8 cellular contexts compared by ENCODE assay signal in the genomic region with DNA sequence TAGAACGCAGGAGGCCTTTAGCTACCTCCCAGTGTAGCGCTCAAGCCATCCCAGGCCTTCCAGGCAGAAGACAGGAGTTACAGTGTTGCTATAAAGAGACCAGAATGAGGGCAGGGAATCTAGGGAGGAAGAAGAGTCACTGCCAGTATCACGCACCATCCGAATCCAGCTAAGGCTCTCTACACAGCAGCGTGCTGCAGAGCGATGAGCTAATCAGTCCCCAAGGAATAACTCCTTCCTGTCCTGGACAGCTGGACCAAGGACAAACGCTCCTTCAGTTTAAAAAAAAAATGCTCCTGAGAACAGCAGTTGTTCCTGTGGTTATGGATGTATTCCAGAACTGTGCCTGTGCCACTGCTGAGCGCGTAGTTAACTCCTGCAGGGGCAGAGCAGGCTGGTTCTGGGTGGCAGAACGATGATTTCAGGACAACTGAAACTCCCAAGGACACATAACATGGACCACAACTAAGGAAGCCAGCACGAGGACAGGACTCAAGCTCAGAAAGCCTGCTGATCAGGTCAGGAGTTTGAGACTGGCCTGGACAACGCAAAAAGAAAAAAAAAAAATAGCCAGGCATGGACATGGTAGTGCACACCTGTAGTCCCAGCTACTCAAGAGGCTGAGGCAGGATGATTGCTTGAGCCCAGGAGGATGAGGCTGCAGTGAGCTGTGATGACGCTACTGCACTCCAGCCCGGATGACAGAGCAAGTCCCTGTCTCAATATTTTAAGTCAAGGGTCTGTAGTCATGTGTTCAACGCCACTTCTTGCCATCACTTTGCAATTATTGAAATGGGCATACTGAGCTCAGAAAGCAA. TPM values are rescaled to one million over a fixed set of nuclear protein-coding genes. Genes with fewer than 3 reads are reported as not detected.
A peak's percentile ranks its signal among the peaks of the same experiment; 100 is the strongest.
DNase-seq lines count a peak whose midpoint lies in the region; ATAC-seq and TF ChIP-seq lines count a peak whose summit lies in the region.
"Had no signal": no experiment of that assay in that cellular context is flagged by ENCODE, and none has a peak within 500 bp of the region (broad histone marks: within the 10 kb centered on the region; RNA-seq: fewer than 3 reads in every experiment).

No MANE protein-coding gene starts in this region.

- TF ChIP-seq CTCF in HFF-Myc (IDR thresholded peaks at IDR 0.05; ENCODE audit: low read depth, low read length, missing control alignments) (no peak), suprapubic skin (IDR thresholded peaks at IDR 0.05) (no peak)

- H3K4me1 ChIP-seq in suprapubic skin, result peaks cover 66% of the 10 kb centered on the region

- H3K4me1 Mint-ChIP-seq in activated T-helper 17 cell treated with anti-CD3 and anti-CD28 coated beads, Interleukin-2, amount 50 U/mL, for 72 hours, result peaks cover 26% of the 10 kb centered on the region

- no peaks in the 10 kb centered on the region for H3K27me3 ChIP-seq in suprapubic skin

- no peaks in the 10 kb centered on the region for H3K9me3 ChIP-seq in suprapubic skin

- peak overlapping the region; percentile 78 for H3K27ac ChIP-seq in suprapubic skin
- H3K27ac ChIP-seq: SK-N-MC had no signal

- H3K4me3 ChIP-seq in HFF-Myc (replicated peaks; ENCODE audit: low read depth, low read length), result peak overlapping the region; percentile 78
- H3K4me3 ChIP-seq in suprapubic skin, result peak overlapping the region; percentile 59
- H3K4me3 ChIP-seq: SK-N-MC had no signal

- peaks cover 13% of the 10 kb centered on the region for H3K36me3 ChIP-seq in suprapubic skin

- TF ChIP-seq EP300 in suprapubic skin (IDR thresholded peaks at IDR 0.05), result no peak

- DNase-seq in HFF-Myc (ENCODE audit: extremely low read depth, low read depth) (no peak), left ventricle myocardium superior (peak; percentile 60), suprapubic skin (ENCODE audit: low spot score in 2 of 2) (no peak), UCSD-AML1 (lab: John Stamatoyannopoulos, UW; ENCODE audit: unreplicated experiment) (no peak), posterior vena cava (ENCODE audit: low spot score) (no peak), NOMO-1 treated with DMSO at 0.1 percent for 48 hours (lab: John Stamatoyannopoulos, UW; ENCODE audit: unreplicated experiment) (no peak)

- H3K9me3 Mint-ChIP-seq in activated T-helper 17 cell treated with anti-CD3 and anti-CD28 coated beads, Interleukin-2, amount 50 U/mL, for 72 hours, result no peaks in the 10 kb centered on the region

- TF ChIP-seq POLR2A in suprapubic skin (IDR thresholded peaks at IDR 0.05), result peak in 1 of 2 donors; percentile 16

- H3K27ac Mint-ChIP-seq in activated T-helper 17 cell treated with anti-CD3 and anti-CD28 coated beads, Interleukin-2, amount 50 U/mL, for 72 hours, result peak overlapping the region; percentile 45

- WGBS in suprapubic skin, result 17% methylated on average over 12 of the region's 15 CpGs

- peaks cover 46% of the 10 kb centered on the region for H3K36me3 Mint-ChIP-seq in activated T-helper 17 cell treated with anti-CD3 and anti-CD28 coated beads, Interleukin-2, amount 50 U/mL, for 72 hours (ENCODE audit: low read depth)

- no peak for ATAC-seq in activated T-helper 17 cell treated with anti-CD3 and anti-CD28 coated beads, Interleukin-2, amount 50 U/mL, for 72 hours (replicated peaks)
- peak; percentile 51 for ATAC-seq in left ventricle myocardium superior

- intact Hi-C loops in left ventricle myocardium superior (cut with micrococcal nuclease) (no loop called here), posterior vena cava (cut with DNase I) (no loop called here)

- H3K27me3 Mint-ChIP-seq in activated T-helper 17 cell treated with anti-CD3 and anti-CD28 coated beads, Interleukin-2, amount 50 U/mL, for 72 hours, result no peaks in the 10 kb centered on the region

- H3K4me3 Mint-ChIP-seq in activated T-helper 17 cell treated with anti-CD3 and anti-CD28 coated beads, Interleukin-2, amount 50 U/mL, for 72 hours, result peak overlapping the region; percentile 91

RNA-seq across cellular contexts. Expression of gene IFFO1, which starts 2.6 kb away (rescaled TPM):
- total RNA-seq in activated T-helper 17 cell treated with anti-CD3 and anti-CD28 coated beads, Interleukin-2, amount 50 U/mL, for 72 hours, result 10 to 100 TPM in 1 of 2 donors, 1 to 10 TPM in 1; 8.0 to 13.0 TPM
- total RNA-seq in left ventricle myocardium superior, result 14.9 TPM
- 1 to 10 TPM; 1.9 to 5.8 (median 4.3) TPM for total RNA-seq in suprapubic skin
- total RNA-seq in posterior vena cava, result 10 to 100 TPM; 26.4 to 33.0 TPM

RNA-seq across cellular contexts. Expression of gene NOP2, which starts 14.8 kb away (rescaled TPM):
- total RNA-seq in activated T-helper 17 cell treated with anti-CD3 and anti-CD28 coated beads, Interleukin-2, amount 50 U/mL, for 72 hours, result 100 to 1,000 TPM in 1 of 2 donors, 10 to 100 TPM in 1; 61.6 to 133 TPM
- total RNA-seq in left ventricle myocardium superior (16.1 TPM), suprapubic skin (10 to 100 TPM; 34.6 to 62.2 (median 42.3) TPM), posterior vena cava (10 to 100 TPM; 18.6 to 27.1 TPM)

RNA-seq across cellular contexts. Expression of gene GAPDH, which starts 18.9 kb away (rescaled TPM):
- total RNA-seq in activated T-helper 17 cell treated with anti-CD3 and anti-CD28 coated beads, Interleukin-2, amount 50 U/mL, for 72 hours, result 1,000 to 10,000 TPM; 7,000 to 9,788 TPM
- total RNA-seq in left ventricle myocardium superior (4,526 TPM), suprapubic skin (1,000 to 10,000 TPM; 1,442 to 2,828 (median 1,967) TPM), posterior vena cava (1,000 to 10,000 TPM; 2,037 to 2,666 TPM)

RNA-seq across cellular contexts. Expression of gene CHD4, which starts 53.9 kb away (rescaled TPM):
- 100 to 1,000 TPM; 267 to 285 TPM for total RNA-seq in activated T-helper 17 cell treated with anti-CD3 and anti-CD28 coated beads, Interleukin-2, amount 50 U/mL, for 72 hours
- total RNA-seq in left ventricle myocardium superior, result 159 TPM
- 100 to 1,000 TPM; 191 to 258 (median 206) TPM for total RNA-seq in suprapubic skin
- 100 to 1,000 TPM; 160 to 169 TPM for total RNA-seq in posterior vena cava

RNA-seq across cellular contexts. Expression of gene NCAPD2, which starts 59.4 kb away (rescaled TPM):
- total RNA-seq in activated T-helper 17 cell treated with anti-CD3 and anti-CD28 coated beads, Interleukin-2, amount 50 U/mL, for 72 hours, result 100 to 1,000 TPM; 167 to 176 TPM
- total RNA-seq in left ventricle myocardium superior (13.1 TPM), suprapubic skin (10 to 100 TPM; 22.6 to 43.2 (median 31.0) TPM), posterior vena cava (10 to 100 TPM; 14.4 to 16.3 TPM)
